Comparison of ENCODE assay signal across 8 cellular contexts in genomic region chr16:27202923-27203428, GRCh38. TPM values are rescaled to one million over a fixed set of nuclear protein-coding genes. Genes with fewer than 3 reads are reported as not detected.
DNase-seq lines count a peak whose midpoint lies in the region; ATAC-seq and TF ChIP-seq lines count a peak whose summit lies in the region.

No MANE protein-coding gene starts in this region.

- H3K9me2 ChIP-seq in SU-DHL-6 (replicated peaks; ENCODE audit: insufficient read depth, low read length): no peaks in the 10 kb centered on the region

- DNase-seq in GM06990 (ENCODE audit: extremely low read depth, insufficient read length) (no peak), fibroblast of mammary gland (ENCODE audit: low read depth) (no peak), cerebellum (ENCODE audit: low spot score) (no peak)

- peak overlapping the region; percentile 89 for H2AFZ ChIP-seq in SU-DHL-6 (ENCODE audit: low read depth, low read length, severe bottlenecking)

- H4K20me1 ChIP-seq in SU-DHL-6 (ENCODE audit: low read depth, low read length): no peaks in the 10 kb centered on the region

- H3K9ac ChIP-seq in SU-DHL-6 (ENCODE audit: low read length): peak overlapping the region; percentile 80
- H3K9ac ChIP-seq in rectal smooth muscle tissue (ENCODE audit: low read length): no peak overlapping the region

- peak overlapping the region; percentile 65 for H3K4me2 ChIP-seq in SU-DHL-6 (ENCODE audit: low read depth, low read length, poor library complexity, severe bottlenecking)

- H3K9me3 ChIP-seq in SU-DHL-6 (ENCODE audit: insufficient read depth, low read length): no peaks in the 10 kb centered on the region

- H3K36me3 ChIP-seq in GM06990 (ENCODE audit: control insufficient read depth, insufficient read depth, low read length) (no peaks in the 10 kb centered on the region), SU-DHL-6 (ENCODE audit: low read length) (no peaks in the 10 kb centered on the region), rectal smooth muscle tissue (ENCODE audit: control insufficient read depth, insufficient read depth, low read length) (no peaks in the 10 kb centered on the region)

- H3K79me2 ChIP-seq in SU-DHL-6 (ENCODE audit: insufficient read depth, low read length): no peaks in the 10 kb centered on the region

- H3K4me1 ChIP-seq in rectal smooth muscle tissue (ENCODE audit: control insufficient read depth, insufficient read depth, low read length): peaks cover 6% of the 10 kb centered on the region

- H3K27me3 ChIP-seq in GM06990 (replicated peaks; ENCODE audit: control insufficient read depth, insufficient read depth, low read length): no peaks in the 10 kb centered on the region
- no peaks in the 10 kb centered on the region for H3K27me3 ChIP-seq in SU-DHL-6 (ENCODE audit: low read length)
- no peaks in the 10 kb centered on the region for H3K27me3 ChIP-seq in rectal smooth muscle tissue (ENCODE audit: control insufficient read depth, insufficient read depth, low read length)

- peak overlapping the region; percentile 87 for H3K27ac ChIP-seq in SU-DHL-6 (ENCODE audit: low read depth, low read length)
- H3K27ac ChIP-seq in rectal smooth muscle tissue (ENCODE audit: low read depth, low read length): peak overlapping the region; percentile 98

- ATAC-seq in HG02973 (IDR thresholded peaks at IDR 0.05; ENCODE audit: unreplicated experiment) (no peak), GM18511 (IDR thresholded peaks at IDR 0.05; ENCODE audit: unreplicated experiment) (no peak), HG02642 (IDR thresholded peaks at IDR 0.05; ENCODE audit: poor library complexity, unreplicated experiment) (no peak)

- no peak for TF ChIP-seq CTCF in GM06990 (IDR thresholded peaks at IDR 0.05; ENCODE audit: insufficient read depth, low read length, poor library complexity, severe bottlenecking)
- no peak for TF ChIP-seq CTCF in SU-DHL-6 (IDR thresholded peaks at IDR 0.05; ENCODE audit: insufficient read depth, low read length, poor library complexity, severe bottlenecking)
- no peak for TF ChIP-seq CTCF in fibroblast of mammary gland (conservative IDR thresholded peaks at IDR 0.05; ENCODE audit: control insufficient read depth, insufficient read depth, low read depth, low read length)

- H3K4me3 ChIP-seq in GM06990 (replicated peaks; ENCODE audit: low read depth, low read length): peak overlapping the region; percentile 85
- H3K4me3 ChIP-seq in SU-DHL-6 (ENCODE audit: insufficient read depth, low read length, poor library complexity, severe bottlenecking): peak overlapping the region; percentile 72
- peak overlapping the region; percentile 87 for H3K4me3 ChIP-seq in fibroblast of mammary gland (ENCODE audit: control insufficient read depth, low read depth, low read length)
- peak overlapping the region; percentile 93 for H3K4me3 ChIP-seq in rectal smooth muscle tissue (ENCODE audit: low read length)

- H3F3A ChIP-seq in SU-DHL-6 (ENCODE audit: insufficient read depth): peaks cover 24% of the 10 kb centered on the region

RNA-seq across cellular contexts. Expression of gene KDM8, which starts 0.3 kb away (rescaled TPM):
- 2.9 TPM for total RNA-seq in cerebellum
